ENCODE assay signal across 29 cellular contexts in genomic region chr3:52150860-52151259, GRCh38.
"Had no signal": no experiment of that assay in that cellular context is flagged by ENCODE, and none has a peak within 500 bp of the region (broad histone marks: within the 10 kb centered on the region; RNA-seq: fewer than 3 reads in every experiment).

No MANE protein-coding gene starts in this region.

- H3K4me2 ChIP-seq: PC-9 had no signal

- ATAC-seq: activated CD4-positive, alpha-beta T cell treated with anti-CD3 and anti-CD28 coated beads for 36 hours; activated CD4-positive, CD25-positive, alpha-beta regulatory T cell treated with anti-CD3 and anti-CD28 coated beads, Interleukin-2, amount 50 U/mL, for 24 hours; activated CD8-positive, alpha-beta T cell treated with anti-CD3 and anti-CD28 coated beads, Interleukin-2, amount 10 ng/mL, durations not matched to agents 7 days and 5 days; body of pancreas; WTC11 had no signal

- H3K36me3 Mint-ChIP-seq: activated naive CD4-positive, alpha-beta T cell treated with anti-CD3 and anti-CD28 coated beads, Interleukin-2, amount 50 U/mL, for 24 hours had no signal

- H3K36me3 ChIP-seq: breast epithelium had no signal

- H3K4me3 Mint-ChIP-seq: activated CD4-positive, alpha-beta T cell treated with anti-CD3 and anti-CD28 coated beads for 36 hours; activated CD4-positive, alpha-beta T cell treated with anti-CD3 and anti-CD28 coated beads, Interleukin-2, amount 10 ng/mL, durations not matched to agents 7 days and 5 days; activated CD8-positive, alpha-beta T cell treated with anti-CD3 and anti-CD28 coated beads, Interleukin-2, amount 10 ng/mL, durations not matched to agents 7 days and 5 days; activated naive CD4-positive, alpha-beta T cell treated with anti-CD3 and anti-CD28 coated beads, Interleukin-2, amount 50 U/mL, for 24 hours; activated naive CD8-positive, alpha-beta T cell treated with anti-CD3 and anti-CD28 coated beads, Interleukin-2, amount 10 ng/mL, durations not matched to agents 7 days and 5 days; activated T-cell treated with anti-CD3 and anti-CD28 coated beads, Interleukin-2, amount 50 U/mL, for 24 hours; T-helper 1 cell treated with Interleukin-12 subunit alpha and Interleukin-12 subunit beta and Interleukin-4 antibody, amounts not matched to agents 30 μg/mL and 1 μg/mL, for 36 hours; T-helper 2 cell treated with Interferon-gamma antibody and Interleukin-4, amounts not matched to agents 5 μg/mL and 100 μg/mL, for 36 hours; WTC11 had no signal

- H3K27me3 ChIP-seq: body of pancreas, breast epithelium had no signal

- H2AFZ ChIP-seq: PC-9 had no signal

- H3K9me3 Mint-ChIP-seq: activated CD4-positive, alpha-beta T cell treated with anti-CD3 and anti-CD28 coated beads, Interleukin-2, amount 10 ng/mL, durations not matched to agents 7 days and 5 days; activated naive CD4-positive, alpha-beta T cell treated with anti-CD3 and anti-CD28 coated beads, Interleukin-2, amount 50 U/mL, for 24 hours; activated naive CD8-positive, alpha-beta T cell treated with anti-CD3 and anti-CD28 coated beads, Interleukin-2, amount 10 ng/mL, durations not matched to agents 7 days and 5 days; activated T-cell treated with anti-CD3 and anti-CD28 coated beads, Interleukin-2, amount 50 U/mL, for 24 hours; activated T-helper 2 cell treated with anti-CD3 and anti-CD28 coated beads, Interferon-gamma antibody, Interleukin-2, Interleukin-4, amounts not matched to agents 10 μg/mL and 5 μg/mL and 100 μg/mL, durations not matched to agents 14 hours and 24 hours and 36 hours; T-helper 1 cell treated with Interleukin-12 subunit alpha and Interleukin-12 subunit beta and Interleukin-4 antibody, amounts not matched to agents 30 μg/mL and 1 μg/mL, for 36 hours; T-helper 2 cell treated with Interferon-gamma antibody and Interleukin-4, amounts not matched to agents 5 μg/mL and 100 μg/mL, for 36 hours; WTC11 had no signal

- H3K9me3 ChIP-seq: body of pancreas, breast epithelium had no signal

- H3K27ac Mint-ChIP-seq: activated CD4-positive, alpha-beta T cell treated with anti-CD3 and anti-CD28 coated beads for 36 hours; activated CD4-positive, alpha-beta T cell treated with anti-CD3 and anti-CD28 coated beads, Interleukin-2, amount 10 ng/mL, durations not matched to agents 7 days and 5 days; activated CD8-positive, alpha-beta T cell treated with anti-CD3 and anti-CD28 coated beads, Interleukin-2, amount 10 ng/mL, durations not matched to agents 7 days and 5 days; activated naive CD4-positive, alpha-beta T cell treated with anti-CD3 and anti-CD28 coated beads, Interleukin-2, amount 50 U/mL, for 24 hours; activated naive CD8-positive, alpha-beta T cell treated with anti-CD3 and anti-CD28 coated beads, Interleukin-2, amount 10 ng/mL, durations not matched to agents 7 days and 5 days; activated T-cell treated with anti-CD3 and anti-CD28 coated beads, Interleukin-2, amount 50 U/mL, for 24 hours; activated T-helper 2 cell treated with anti-CD3 and anti-CD28 coated beads, Interferon-gamma antibody, Interleukin-2, Interleukin-4, amounts not matched to agents 10 μg/mL and 5 μg/mL and 100 μg/mL, durations not matched to agents 14 hours and 24 hours and 36 hours; T-helper 1 cell treated with Interleukin-12 subunit alpha and Interleukin-12 subunit beta and Interleukin-4 antibody, amounts not matched to agents 30 μg/mL and 1 μg/mL, for 36 hours; T-helper 2 cell treated with Interferon-gamma antibody and Interleukin-4, amounts not matched to agents 5 μg/mL and 100 μg/mL, for 36 hours; WTC11 had no signal

- H3K27me3 Mint-ChIP-seq: activated CD4-positive, alpha-beta T cell treated with anti-CD3 and anti-CD28 coated beads for 36 hours; activated CD4-positive, alpha-beta T cell treated with anti-CD3 and anti-CD28 coated beads, Interleukin-2, amount 10 ng/mL, durations not matched to agents 7 days and 5 days; activated naive CD4-positive, alpha-beta T cell treated with anti-CD3 and anti-CD28 coated beads, Interleukin-2, amount 50 U/mL, for 24 hours; activated naive CD8-positive, alpha-beta T cell treated with anti-CD3 and anti-CD28 coated beads, Interleukin-2, amount 10 ng/mL, durations not matched to agents 7 days and 5 days; activated T-cell treated with anti-CD3 and anti-CD28 coated beads, Interleukin-2, amount 50 U/mL, for 24 hours had no signal

- H3K27ac ChIP-seq: body of pancreas, breast epithelium, PC-9 had no signal

- DNase-seq: activated CD4-positive, alpha-beta T cell treated with anti-CD3 and anti-CD28 coated beads for 36 hours; activated CD4-positive, alpha-beta T cell treated with anti-CD3 and anti-CD28 coated beads, Interleukin-2, amount 10 ng/mL, durations not matched to agents 7 days and 5 days; activated CD4-positive, alpha-beta T cell treated with anti-CD3 and anti-CD28 coated beads, Interleukin-2, amount 50 U/mL, for 48 hours; activated CD8-positive, alpha-beta T cell treated with anti-CD3 and anti-CD28 coated beads, Interleukin-2, amount 10 ng/mL, durations not matched to agents 7 days and 5 days; activated gamma-delta T cell; activated naive CD4-positive, alpha-beta T cell treated with Interleukin-2 at 50 U/mL for 16 hours; activated naive CD8-positive, alpha-beta T cell treated with anti-CD3 and anti-CD28 coated beads, Interleukin-2, amount 10 ng/mL, durations not matched to agents 7 days and 5 days; activated T-cell treated with anti-CD3 and anti-CD28 coated beads, Interleukin-2, amount 50 U/mL, for 24 hours; body of pancreas; Kasumi-1; KG1; MM.1S; MV-4-11; NCI-H1092; NCI-H1436 treated with DMSO at 0.1 percent for 48 hours; NCI-H1694 treated with DMSO at 0.1 percent for 48 hours; NCI-H2029; NCI-H510A; NCI-H526; NCI-H748 treated with DMSO at 0.1 percent for 48 hours; PC-9; Right ventricle myocardium superior had no signal

- H3K4me3 ChIP-seq: body of pancreas, breast epithelium, PC-9 had no signal
